In the genomic region with DNA sequence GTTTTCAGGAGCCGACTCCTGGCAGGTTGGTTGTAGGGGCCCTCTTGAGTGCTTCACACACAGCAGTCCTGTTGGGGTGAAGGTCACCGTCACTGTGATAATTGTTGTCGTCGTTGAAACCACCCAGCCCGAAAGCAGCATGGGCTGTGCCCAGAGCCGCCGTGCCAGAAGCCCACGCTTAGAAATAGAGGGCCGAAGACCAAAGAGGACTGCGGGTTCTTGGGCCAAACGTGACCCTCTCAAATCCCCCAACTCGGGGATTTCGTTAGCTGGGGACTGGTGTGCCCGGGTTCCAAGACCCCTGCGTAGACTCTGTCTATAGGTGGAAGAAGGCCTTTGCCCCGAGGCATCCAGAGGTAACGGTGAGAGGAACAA, we compare ENCODE assay signal across 8 cellular contexts. TPM values are rescaled to one million over a fixed set of nuclear protein-coding genes. Genes with fewer than 3 reads are reported as not detected.
DNase-seq lines count a peak whose midpoint lies in the region; ATAC-seq and TF ChIP-seq lines count a peak whose summit lies in the region.

No MANE protein-coding gene starts in this region.

- H3K4me2 ChIP-seq in Loucy (ENCODE audit: low read depth, low read length, poor library complexity, severe bottlenecking): peak overlapping the region; percentile 70

- H3K27ac Mint-ChIP-seq in effector memory CD8-positive, alpha-beta T cell: peak overlapping the region; percentile 88 to 93
- no peak overlapping the region for H3K27ac Mint-ChIP-seq in neural crest cell (ENCODE audit: unreplicated experiment)

- H3K36me3 ChIP-seq in BE2C: no peaks in the 10 kb centered on the region
- no peaks in the 10 kb centered on the region for H3K36me3 ChIP-seq in Loucy (ENCODE audit: insufficient read depth, low read length)

- H4K20me1 ChIP-seq in Loucy (ENCODE audit: insufficient read depth, low read length, poor library complexity, severe bottlenecking): no peaks in the 10 kb centered on the region

- no peaks in the 10 kb centered on the region for H3F3A ChIP-seq in Loucy (ENCODE audit: low read depth)

- H3K4me1 ChIP-seq in BE2C: no peaks in the 10 kb centered on the region
- peaks cover 13% of the 10 kb centered on the region for H3K4me1 ChIP-seq in Loucy (ENCODE audit: insufficient read depth, low read length, poor library complexity, severe bottlenecking)

- H3K9me3 ChIP-seq in BE2C: no peaks in the 10 kb centered on the region
- no peaks in the 10 kb centered on the region for H3K9me3 ChIP-seq in Loucy (ENCODE audit: insufficient read depth, low read depth, low read length)

- H3K4me1 Mint-ChIP-seq in effector memory CD8-positive, alpha-beta T cell (ENCODE audit: low read depth in 2 of 2): peaks cover 6 to 10% of the 10 kb centered on the region in 2 donors
- H3K4me1 Mint-ChIP-seq in neural crest cell: peaks cover 12% of the 10 kb centered on the region

- H3K27me3 Mint-ChIP-seq in effector memory CD8-positive, alpha-beta T cell: peaks cover 18 to 21% of the 10 kb centered on the region in 2 donors
- peaks cover 33% of the 10 kb centered on the region for H3K27me3 Mint-ChIP-seq in neural crest cell (ENCODE audit: low read depth)

- DNase-seq in BE2C (no peak), neural crest cell (ENCODE audit: low read depth, low spot score) (no peak), NCI-H1092 treated with DMSO at 0.1 percent for 48 hours (lab: John Stamatoyannopoulos, UW) (no peak), NOMO-1 treated with dmso at 0.1 percent for 144 hours (lab: John Stamatoyannopoulos, UW; ENCODE audit: unreplicated experiment) (no peak), NCI-H226 (no peak)
- no peak for DNase-seq in effector memory CD8-positive, alpha-beta T cell
- DNase-seq in effector CD4-positive, alpha-beta T cell: no peak

- H2AFZ ChIP-seq in Loucy (ENCODE audit: low read length): peak overlapping the region; percentile 100

- no peaks in the 10 kb centered on the region for H3K9me3 Mint-ChIP-seq in effector memory CD8-positive, alpha-beta T cell
- H3K9me3 Mint-ChIP-seq in neural crest cell: peaks cover 4% of the 10 kb centered on the region

- TF ChIP-seq CTCF in BE2C (IDR thresholded peaks at IDR 0.05; ENCODE audit: low read depth, low read length) (no peak), Loucy (conservative IDR thresholded peaks at IDR 0.05; ENCODE audit: low read length) (no peak), neural crest cell (conservative IDR thresholded peaks at IDR 0.05) (no peak)

- H3K4me3 ChIP-seq in BE2C (ENCODE audit: low read depth, low read length): peak overlapping the region; percentile 86
- H3K4me3 ChIP-seq in Loucy (ENCODE audit: low read length, poor library complexity, severe bottlenecking): peak overlapping the region; percentile 93

- H3K79me2 ChIP-seq in Loucy (ENCODE audit: insufficient read depth, low read length): no peaks in the 10 kb centered on the region

- H3K4me3 Mint-ChIP-seq in effector memory CD8-positive, alpha-beta T cell: peak overlapping the region; percentile 94 to 96
- peak overlapping the region; percentile 66 for H3K4me3 Mint-ChIP-seq in neural crest cell

- H3K9me2 ChIP-seq in Loucy (replicated peaks; ENCODE audit: low read depth, low read length): no peaks in the 10 kb centered on the region

- ATAC-seq in effector memory CD8-positive, alpha-beta T cell (replicated peaks): no peak

- peaks cover 3% of the 10 kb centered on the region for H3K36me3 Mint-ChIP-seq in effector memory CD8-positive, alpha-beta T cell (ENCODE audit: insufficient read depth)
- peaks cover 2% of the 10 kb centered on the region for H3K36me3 Mint-ChIP-seq in neural crest cell (ENCODE audit: low read depth)

- H3K27me3 ChIP-seq in BE2C: no peaks in the 10 kb centered on the region
- no peaks in the 10 kb centered on the region for H3K27me3 ChIP-seq in Loucy (ENCODE audit: insufficient read depth, low read length, poor library complexity, severe bottlenecking)

- peak overlapping the region; percentile 91 for H3K9ac ChIP-seq in Loucy (ENCODE audit: low read depth, low read length, poor library complexity, severe bottlenecking)

RNA-seq across cellular contexts. Expression of a gene that starts 7.5 kb away (rescaled TPM):
- polyA plus RNA-seq in BE2C (2012; ENCODE audit: insufficient read depth, insufficient read length, low read depth): 6.9 TPM
- total RNA-seq in neural crest cell: 1.3 and 2.3 TPM in 2 replicates
